In the genomic region with DNA sequence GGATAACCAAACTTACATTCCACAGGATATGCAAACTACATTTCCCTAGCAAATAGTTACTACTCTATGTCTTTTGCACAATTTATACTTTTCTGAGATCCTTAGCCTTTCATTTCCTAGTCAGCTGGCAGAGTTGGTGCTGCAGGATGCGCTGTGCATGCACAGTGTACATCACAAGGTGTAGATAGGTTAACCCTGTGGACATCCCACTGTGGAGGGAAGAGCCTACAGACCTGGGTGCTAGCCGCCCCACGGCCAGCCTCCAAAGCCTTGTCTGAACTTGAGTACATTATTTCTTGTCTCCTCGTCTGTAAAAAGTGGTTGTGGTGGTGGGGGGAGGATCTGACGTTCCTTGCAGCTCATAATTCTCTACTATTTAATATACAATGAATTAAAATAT, we compare ENCODE assay signal across 1 cellular context.
TF ChIP-seq lines count a peak whose summit lies in the region.

No MANE protein-coding gene starts in this region.

TF ChIP-seq in GM12878, 131 proteins besides CTCF, POLR2A, EP300 and RAD21 (continued from another document):
- TF ChIP-seq, protein P1, sequence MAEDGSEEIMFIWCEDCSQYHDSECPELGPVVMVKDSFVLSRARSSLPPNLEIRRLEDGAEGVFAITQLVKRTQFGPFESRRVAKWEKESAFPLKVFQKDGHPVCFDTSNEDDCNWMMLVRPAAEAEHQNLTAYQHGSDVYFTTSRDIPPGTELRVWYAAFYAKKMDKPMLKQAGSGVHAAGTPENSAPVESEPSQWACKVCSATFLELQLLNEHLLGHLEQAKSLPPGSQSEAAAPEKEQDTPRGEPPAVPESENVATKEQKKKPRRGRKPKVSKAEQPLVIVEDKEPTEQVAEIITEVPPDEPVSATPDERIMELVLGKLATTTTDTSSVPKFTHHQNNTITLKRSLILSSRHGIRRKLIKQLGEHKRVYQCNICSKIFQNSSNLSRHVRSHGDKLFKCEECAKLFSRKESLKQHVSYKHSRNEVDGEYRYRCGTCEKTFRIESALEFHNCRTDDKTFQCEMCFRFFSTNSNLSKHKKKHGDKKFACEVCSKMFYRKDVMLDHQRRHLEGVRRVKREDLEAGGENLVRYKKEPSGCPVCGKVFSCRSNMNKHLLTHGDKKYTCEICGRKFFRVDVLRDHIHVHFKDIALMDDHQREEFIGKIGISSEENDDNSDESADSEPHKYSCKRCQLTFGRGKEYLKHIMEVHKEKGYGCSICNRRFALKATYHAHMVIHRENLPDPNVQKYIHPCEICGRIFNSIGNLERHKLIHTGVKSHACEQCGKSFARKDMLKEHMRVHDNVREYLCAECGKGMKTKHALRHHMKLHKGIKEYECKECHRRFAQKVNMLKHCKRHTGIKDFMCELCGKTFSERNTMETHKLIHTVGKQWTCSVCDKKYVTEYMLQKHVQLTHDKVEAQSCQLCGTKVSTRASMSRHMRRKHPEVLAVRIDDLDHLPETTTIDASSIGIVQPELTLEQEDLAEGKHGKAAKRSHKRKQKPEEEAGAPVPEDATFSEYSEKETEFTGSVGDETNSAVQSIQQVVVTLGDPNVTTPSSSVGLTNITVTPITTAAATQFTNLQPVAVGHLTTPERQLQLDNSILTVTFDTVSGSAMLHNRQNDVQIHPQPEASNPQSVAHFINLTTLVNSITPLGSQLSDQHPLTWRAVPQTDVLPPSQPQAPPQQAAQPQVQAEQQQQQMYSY (CRISPR knock-in tag; IDR thresholded peaks at IDR 0.05), result no peak
- TF ChIP-seq, protein P2, sequence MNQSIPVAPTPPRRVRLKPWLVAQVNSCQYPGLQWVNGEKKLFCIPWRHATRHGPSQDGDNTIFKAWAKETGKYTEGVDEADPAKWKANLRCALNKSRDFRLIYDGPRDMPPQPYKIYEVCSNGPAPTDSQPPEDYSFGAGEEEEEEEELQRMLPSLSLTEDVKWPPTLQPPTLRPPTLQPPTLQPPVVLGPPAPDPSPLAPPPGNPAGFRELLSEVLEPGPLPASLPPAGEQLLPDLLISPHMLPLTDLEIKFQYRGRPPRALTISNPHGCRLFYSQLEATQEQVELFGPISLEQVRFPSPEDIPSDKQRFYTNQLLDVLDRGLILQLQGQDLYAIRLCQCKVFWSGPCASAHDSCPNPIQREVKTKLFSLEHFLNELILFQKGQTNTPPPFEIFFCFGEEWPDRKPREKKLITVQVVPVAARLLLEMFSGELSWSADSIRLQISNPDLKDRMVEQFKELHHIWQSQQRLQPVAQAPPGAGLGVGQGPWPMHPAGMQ (IDR thresholded peaks at IDR 0.05; ENCODE audit: borderline replicate concordance), result no peak
- TF ChIP-seq TCF7 (IDR thresholded peaks at IDR 0.05; ENCODE audit: borderline replicate concordance), result no peak
- no peak for TF ChIP-seq SMAD1 (IDR thresholded peaks at IDR 0.05; ENCODE audit: low read depth, partially characterized antibody)
- TF ChIP-seq RAD51 (IDR thresholded peaks at IDR 0.05), result no peak
- TF ChIP-seq NBN (IDR thresholded peaks at IDR 0.05), result no peak
- no peak for TF ChIP-seq CHD1 (IDR thresholded peaks at IDR 0.05; ENCODE audit: low read depth, low read length)
- no peak for TF ChIP-seq FOXK2 (IDR thresholded peaks at IDR 0.05)
- no peak for TF ChIP-seq TAF1 (IDR thresholded peaks at IDR 0.05; ENCODE audit: borderline replicate concordance, low read depth, low read length)
- no peak for TF ChIP-seq IKZF2 (IDR thresholded peaks at IDR 0.05)
